Comparison of ENCODE assay signal across 12 cellular contexts in genomic region chr7:82049442-82049841, GRCh38.
DNase-seq lines count a peak whose midpoint lies in the region; ATAC-seq and TF ChIP-seq lines count a peak whose summit lies in the region.
"Had no signal": no experiment of that assay in that cellular context is flagged by ENCODE, and none has a peak within 500 bp of the region (broad histone marks: within the 10 kb centered on the region; RNA-seq: fewer than 3 reads in every experiment).

No MANE protein-coding gene starts in this region.

- H3K27me3 Mint-ChIP-seq in type B pancreatic cell: no peaks in the 10 kb centered on the region
- H3K27me3 Mint-ChIP-seq: T-helper 17 cell had no signal

- DNase-seq in NCI-H748 (lab: John Stamatoyannopoulos, UW; ENCODE audit: unreplicated experiment): peak; percentile 34
- DNase-seq in NCI-H748 treated with DMSO at 0.1 percent for 48 hours (lab: John Stamatoyannopoulos, UW): no peak
- DNase-seq in left ventricle myocardium inferior: peak; percentile 16
- no peak for DNase-seq in type B pancreatic cell (ENCODE audit: extremely low spot score, unreplicated experiment)
- DNase-seq in activated CD8-positive, alpha-beta memory T cell treated with anti-CD3 and anti-CD28 coated beads for 24 hours: no peak
- no peak for DNase-seq in OCI-M2 (lab: John Stamatoyannopoulos, UW; ENCODE audit: unreplicated experiment)
- DNase-seq: DMS79 treated with DMSO at 0.1 percent for 48 hours; effector memory CD4-positive, alpha-beta T cell; T-helper 17 cell had no signal

- H3K4me3 ChIP-seq in left ventricle myocardium inferior: no peak overlapping the region

- H3K4me1 Mint-ChIP-seq in type B pancreatic cell (ENCODE audit: unreplicated experiment): peaks cover 10% of the 10 kb centered on the region
- H3K4me1 Mint-ChIP-seq: T-helper 17 cell had no signal

- ATAC-seq in SK-N-SH treated with all-trans-retinoic acid at 6 μM for 48 hours (peak; percentile 38), HG03108 (IDR thresholded peaks at IDR 0.05; ENCODE audit: unreplicated experiment) (no peak)
- ATAC-seq: activated naive CD4-positive, alpha-beta T cell treated with anti-CD3 and anti-CD28 coated beads, Interleukin-2, amount 50 U/mL, for 72 hours; T-helper 17 cell had no signal

- H3K27ac Mint-ChIP-seq in type B pancreatic cell: peak overlapping the region; percentile 5
- H3K27ac Mint-ChIP-seq: activated naive CD4-positive, alpha-beta T cell treated with anti-CD3 and anti-CD28 coated beads, Interleukin-2, amount 50 U/mL, for 72 hours; T-helper 17 cell had no signal

- no peaks in the 10 kb centered on the region for H3K9me3 ChIP-seq in left ventricle myocardium inferior (replicated peaks)

- peaks cover 32% of the 10 kb centered on the region for H3K4me1 ChIP-seq in left ventricle myocardium inferior

- no peaks in the 10 kb centered on the region for H3K27me3 ChIP-seq in left ventricle myocardium inferior (ENCODE audit: low read depth)

- H3K4me3 Mint-ChIP-seq in type B pancreatic cell: no peak overlapping the region
- H3K4me3 Mint-ChIP-seq: T-helper 17 cell had no signal

- no peaks in the 10 kb centered on the region for H3K36me3 Mint-ChIP-seq in type B pancreatic cell
- H3K36me3 Mint-ChIP-seq: activated naive CD4-positive, alpha-beta T cell treated with anti-CD3 and anti-CD28 coated beads, Interleukin-2, amount 50 U/mL, for 72 hours had no signal

- TF ChIP-seq CTCF in left ventricle myocardium inferior (IDR thresholded peaks at IDR 0.05; ENCODE audit: borderline replicate concordance) (no peak), type B pancreatic cell (conservative IDR thresholded peaks at IDR 0.05) (no peak)

- no peaks in the 10 kb centered on the region for H3K36me3 ChIP-seq in left ventricle myocardium inferior

- no peaks in the 10 kb centered on the region for H3K9me3 Mint-ChIP-seq in type B pancreatic cell
- H3K9me3 Mint-ChIP-seq: activated naive CD4-positive, alpha-beta T cell treated with anti-CD3 and anti-CD28 coated beads, Interleukin-2, amount 50 U/mL, for 72 hours had no signal

- H3K27ac ChIP-seq in left ventricle myocardium inferior (replicated peaks): no peak overlapping the region

- intact Hi-C loops in left ventricle myocardium inferior (cut with micrococcal nuclease): loop anchor here (10.0 kb wide), 2 partner anchors 435 to 525 kb away; no protein-coding TSS in a partner anchor

TF ChIP-seq in SK-N-SH treated with all-trans-retinoic acid at 6 μM for 48 hours, 23 proteins besides CTCF, POLR2A, EP300 and RAD21:
- TF ChIP-seq TCF4 (CRISPR knock-in tag; IDR thresholded peaks at IDR 0.05; ENCODE audit: borderline replicate concordance) (no peak), ZNF70 (CRISPR knock-in tag; IDR thresholded peaks at IDR 0.05) (0 out of 2 replicates have a peak, but pooled peaks have one; percentile 12), ESRRG (CRISPR knock-in tag; IDR thresholded peaks at IDR 0.05) (0 out of 2 replicates have a peak, but pooled peaks have one; percentile 43)

Comparison
In these comparisons a context has a peak if more than half of its experiments do, and no peak if none do; other contexts are left out.
1. DNase-seq: peak in NCI-H748 (single experiment) and left ventricle myocardium inferior (single experiment); none in NCI-H748 treated with DMSO at 0.1 percent for 48 hours (single experiment), type B pancreatic cell (single experiment), activated CD8-positive, alpha-beta memory T cell treated with anti-CD3 and anti-CD28 coated beads for 24 hours (single experiment) and OCI-M2 (single experiment).